1 cellular context compared by ENCODE assay signal in the genomic region with DNA sequence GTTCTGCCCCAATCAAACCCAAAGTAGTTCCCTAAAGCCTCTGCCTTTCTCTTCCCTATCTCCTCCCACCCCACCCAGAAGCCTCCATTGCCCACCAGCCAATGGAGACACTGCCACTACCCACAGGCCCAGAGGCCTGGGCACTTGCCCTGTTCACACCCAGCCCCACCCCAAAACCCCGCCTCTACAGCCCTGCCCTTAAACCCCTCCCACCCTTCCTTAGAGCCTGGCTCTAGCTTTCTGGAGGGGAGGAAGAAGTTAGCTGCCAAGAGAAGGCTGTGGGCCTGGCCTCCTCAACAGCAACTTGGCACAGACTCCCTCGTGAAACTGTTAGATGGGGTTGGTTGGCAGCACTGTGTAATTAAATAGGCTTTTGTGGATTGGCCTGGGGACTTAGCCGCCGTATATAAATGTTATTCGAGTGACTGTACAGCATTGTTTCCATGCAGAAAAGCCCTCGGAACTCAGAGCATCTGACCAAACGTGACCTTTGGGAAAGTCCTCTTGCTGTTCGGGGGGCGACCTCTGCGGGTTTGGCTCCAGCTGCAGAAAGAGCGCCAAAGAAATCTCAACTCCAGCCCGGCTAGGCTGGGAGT.
TF ChIP-seq lines count a peak whose summit lies in the region.

No MANE protein-coding gene starts in this region.

TF ChIP-seq in WTC11, 78 proteins besides CTCF, POLR2A, EP300 and RAD21 (continued from another document):
- TF ChIP-seq, protein P1, sequence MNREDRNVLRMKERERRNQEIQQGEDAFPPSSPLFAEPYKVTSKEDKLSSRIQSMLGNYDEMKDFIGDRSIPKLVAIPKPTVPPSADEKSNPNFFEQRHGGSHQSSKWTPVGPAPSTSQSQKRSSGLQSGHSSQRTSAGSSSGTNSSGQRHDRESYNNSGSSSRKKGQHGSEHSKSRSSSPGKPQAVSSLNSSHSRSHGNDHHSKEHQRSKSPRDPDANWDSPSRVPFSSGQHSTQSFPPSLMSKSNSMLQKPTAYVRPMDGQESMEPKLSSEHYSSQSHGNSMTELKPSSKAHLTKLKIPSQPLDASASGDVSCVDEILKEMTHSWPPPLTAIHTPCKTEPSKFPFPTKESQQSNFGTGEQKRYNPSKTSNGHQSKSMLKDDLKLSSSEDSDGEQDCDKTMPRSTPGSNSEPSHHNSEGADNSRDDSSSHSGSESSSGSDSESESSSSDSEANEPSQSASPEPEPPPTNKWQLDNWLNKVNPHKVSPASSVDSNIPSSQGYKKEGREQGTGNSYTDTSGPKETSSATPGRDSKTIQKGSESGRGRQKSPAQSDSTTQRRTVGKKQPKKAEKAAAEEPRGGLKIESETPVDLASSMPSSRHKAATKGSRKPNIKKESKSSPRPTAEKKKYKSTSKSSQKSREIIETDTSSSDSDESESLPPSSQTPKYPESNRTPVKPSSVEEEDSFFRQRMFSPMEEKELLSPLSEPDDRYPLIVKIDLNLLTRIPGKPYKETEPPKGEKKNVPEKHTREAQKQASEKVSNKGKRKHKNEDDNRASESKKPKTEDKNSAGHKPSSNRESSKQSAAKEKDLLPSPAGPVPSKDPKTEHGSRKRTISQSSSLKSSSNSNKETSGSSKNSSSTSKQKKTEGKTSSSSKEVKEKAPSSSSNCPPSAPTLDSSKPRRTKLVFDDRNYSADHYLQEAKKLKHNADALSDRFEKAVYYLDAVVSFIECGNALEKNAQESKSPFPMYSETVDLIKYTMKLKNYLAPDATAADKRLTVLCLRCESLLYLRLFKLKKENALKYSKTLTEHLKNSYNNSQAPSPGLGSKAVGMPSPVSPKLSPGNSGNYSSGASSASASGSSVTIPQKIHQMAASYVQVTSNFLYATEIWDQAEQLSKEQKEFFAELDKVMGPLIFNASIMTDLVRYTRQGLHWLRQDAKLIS (CRISPR knock-in tag; IDR thresholded peaks at IDR 0.05; ENCODE audit: borderline replicate concordance), result no peak
- TF ChIP-seq, protein P2, sequence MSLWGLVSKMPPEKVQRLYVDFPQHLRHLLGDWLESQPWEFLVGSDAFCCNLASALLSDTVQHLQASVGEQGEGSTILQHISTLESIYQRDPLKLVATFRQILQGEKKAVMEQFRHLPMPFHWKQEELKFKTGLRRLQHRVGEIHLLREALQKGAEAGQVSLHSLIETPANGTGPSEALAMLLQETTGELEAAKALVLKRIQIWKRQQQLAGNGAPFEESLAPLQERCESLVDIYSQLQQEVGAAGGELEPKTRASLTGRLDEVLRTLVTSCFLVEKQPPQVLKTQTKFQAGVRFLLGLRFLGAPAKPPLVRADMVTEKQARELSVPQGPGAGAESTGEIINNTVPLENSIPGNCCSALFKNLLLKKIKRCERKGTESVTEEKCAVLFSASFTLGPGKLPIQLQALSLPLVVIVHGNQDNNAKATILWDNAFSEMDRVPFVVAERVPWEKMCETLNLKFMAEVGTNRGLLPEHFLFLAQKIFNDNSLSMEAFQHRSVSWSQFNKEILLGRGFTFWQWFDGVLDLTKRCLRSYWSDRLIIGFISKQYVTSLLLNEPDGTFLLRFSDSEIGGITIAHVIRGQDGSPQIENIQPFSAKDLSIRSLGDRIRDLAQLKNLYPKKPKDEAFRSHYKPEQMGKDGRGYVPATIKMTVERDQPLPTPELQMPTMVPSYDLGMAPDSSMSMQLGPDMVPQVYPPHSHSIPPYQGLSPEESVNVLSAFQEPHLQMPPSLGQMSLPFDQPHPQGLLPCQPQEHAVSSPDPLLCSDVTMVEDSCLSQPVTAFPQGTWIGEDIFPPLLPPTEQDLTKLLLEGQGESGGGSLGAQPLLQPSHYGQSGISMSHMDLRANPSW (CRISPR knock-in tag; conservative IDR thresholded peaks at IDR 0.05; ENCODE audit: low read depth), result no peak
- TF ChIP-seq NFE2L1 (CRISPR knock-in tag; IDR thresholded peaks at IDR 0.05), result no peak
- TF ChIP-seq ZNF219 (CRISPR knock-in tag; IDR thresholded peaks at IDR 0.05; ENCODE audit: borderline replicate concordance), result no peak
- TF ChIP-seq, protein P3, sequence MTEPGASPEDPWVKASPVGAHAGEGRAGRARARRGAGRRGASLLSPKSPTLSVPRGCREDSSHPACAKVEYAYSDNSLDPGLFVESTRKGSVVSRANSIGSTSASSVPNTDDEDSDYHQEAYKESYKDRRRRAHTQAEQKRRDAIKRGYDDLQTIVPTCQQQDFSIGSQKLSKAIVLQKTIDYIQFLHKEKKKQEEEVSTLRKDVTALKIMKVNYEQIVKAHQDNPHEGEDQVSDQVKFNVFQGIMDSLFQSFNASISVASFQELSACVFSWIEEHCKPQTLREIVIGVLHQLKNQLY (CRISPR knock-in tag; IDR thresholded peaks at IDR 0.05), result no peak
- TF ChIP-seq, protein P4, sequence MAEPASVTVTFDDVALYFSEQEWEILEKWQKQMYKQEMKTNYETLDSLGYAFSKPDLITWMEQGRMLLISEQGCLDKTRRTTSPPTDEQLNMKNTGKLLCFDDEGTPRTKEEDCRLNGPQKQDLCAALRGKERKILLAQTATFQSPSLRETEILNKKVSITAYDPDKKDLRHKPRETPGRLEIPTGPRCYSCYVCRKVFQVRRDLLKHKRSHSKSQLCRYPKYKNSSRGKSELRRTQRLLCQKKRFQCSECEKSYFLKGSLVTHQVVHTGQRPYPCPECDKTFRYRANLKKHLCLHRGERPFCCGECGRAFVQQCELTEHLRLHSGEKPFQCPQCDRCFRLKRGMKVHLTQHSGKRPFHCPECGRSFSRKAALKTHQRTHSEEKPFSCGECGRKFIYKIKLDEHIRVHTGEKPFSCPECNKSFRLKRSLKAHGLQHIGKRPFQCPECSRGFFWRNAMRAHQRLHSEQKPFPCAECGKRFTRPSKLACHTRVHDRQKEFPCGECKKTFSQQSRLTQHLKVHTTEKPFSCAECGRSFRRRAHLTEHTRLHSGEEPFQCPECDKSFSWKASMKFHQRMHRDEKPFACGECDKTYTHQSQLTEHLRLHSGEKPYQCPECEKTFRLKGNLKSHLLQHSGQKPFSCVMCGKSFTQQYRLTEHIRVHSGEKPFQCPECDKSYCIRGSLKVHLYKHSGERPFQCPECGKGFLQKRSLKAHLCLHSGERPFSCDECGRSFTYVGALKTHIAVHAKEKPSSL (CRISPR knock-in tag; conservative IDR thresholded peaks at IDR 0.05), result no peak
- TF ChIP-seq NR2C2 (CRISPR knock-in tag; IDR thresholded peaks at IDR 0.05), result no peak
- TF ChIP-seq, protein P5, sequence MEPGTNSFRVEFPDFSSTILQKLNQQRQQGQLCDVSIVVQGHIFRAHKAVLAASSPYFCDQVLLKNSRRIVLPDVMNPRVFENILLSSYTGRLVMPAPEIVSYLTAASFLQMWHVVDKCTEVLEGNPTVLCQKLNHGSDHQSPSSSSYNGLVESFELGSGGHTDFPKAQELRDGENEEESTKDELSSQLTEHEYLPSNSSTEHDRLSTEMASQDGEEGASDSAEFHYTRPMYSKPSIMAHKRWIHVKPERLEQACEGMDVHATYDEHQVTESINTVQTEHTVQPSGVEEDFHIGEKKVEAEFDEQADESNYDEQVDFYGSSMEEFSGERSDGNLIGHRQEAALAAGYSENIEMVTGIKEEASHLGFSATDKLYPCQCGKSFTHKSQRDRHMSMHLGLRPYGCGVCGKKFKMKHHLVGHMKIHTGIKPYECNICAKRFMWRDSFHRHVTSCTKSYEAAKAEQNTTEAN (CRISPR knock-in tag; IDR thresholded peaks at IDR 0.05), result no peak
- TF ChIP-seq, protein P6, sequence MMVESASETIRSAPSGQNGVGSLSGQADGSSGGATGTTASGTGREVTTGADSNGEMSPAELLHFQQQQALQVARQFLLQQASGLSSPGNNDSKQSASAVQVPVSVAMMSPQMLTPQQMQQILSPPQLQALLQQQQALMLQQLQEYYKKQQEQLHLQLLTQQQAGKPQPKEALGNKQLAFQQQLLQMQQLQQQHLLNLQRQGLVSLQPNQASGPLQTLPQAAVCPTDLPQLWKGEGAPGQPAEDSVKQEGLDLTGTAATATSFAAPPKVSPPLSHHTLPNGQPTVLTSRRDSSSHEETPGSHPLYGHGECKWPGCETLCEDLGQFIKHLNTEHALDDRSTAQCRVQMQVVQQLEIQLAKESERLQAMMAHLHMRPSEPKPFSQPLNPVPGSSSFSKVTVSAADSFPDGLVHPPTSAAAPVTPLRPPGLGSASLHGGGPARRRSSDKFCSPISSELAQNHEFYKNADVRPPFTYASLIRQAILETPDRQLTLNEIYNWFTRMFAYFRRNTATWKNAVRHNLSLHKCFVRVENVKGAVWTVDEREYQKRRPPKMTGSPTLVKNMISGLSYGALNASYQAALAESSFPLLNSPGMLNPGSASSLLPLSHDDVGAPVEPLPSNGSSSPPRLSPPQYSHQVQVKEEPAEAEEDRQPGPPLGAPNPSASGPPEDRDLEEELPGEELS (CRISPR knock-in tag; IDR thresholded peaks at IDR 0.05), result no peak
- TF ChIP-seq ZNF317 (CRISPR knock-in tag; IDR thresholded peaks at IDR 0.05; ENCODE audit: borderline replicate concordance, low read depth), result no peak
